10 cellular contexts compared by ENCODE assay signal in the genomic region with DNA sequence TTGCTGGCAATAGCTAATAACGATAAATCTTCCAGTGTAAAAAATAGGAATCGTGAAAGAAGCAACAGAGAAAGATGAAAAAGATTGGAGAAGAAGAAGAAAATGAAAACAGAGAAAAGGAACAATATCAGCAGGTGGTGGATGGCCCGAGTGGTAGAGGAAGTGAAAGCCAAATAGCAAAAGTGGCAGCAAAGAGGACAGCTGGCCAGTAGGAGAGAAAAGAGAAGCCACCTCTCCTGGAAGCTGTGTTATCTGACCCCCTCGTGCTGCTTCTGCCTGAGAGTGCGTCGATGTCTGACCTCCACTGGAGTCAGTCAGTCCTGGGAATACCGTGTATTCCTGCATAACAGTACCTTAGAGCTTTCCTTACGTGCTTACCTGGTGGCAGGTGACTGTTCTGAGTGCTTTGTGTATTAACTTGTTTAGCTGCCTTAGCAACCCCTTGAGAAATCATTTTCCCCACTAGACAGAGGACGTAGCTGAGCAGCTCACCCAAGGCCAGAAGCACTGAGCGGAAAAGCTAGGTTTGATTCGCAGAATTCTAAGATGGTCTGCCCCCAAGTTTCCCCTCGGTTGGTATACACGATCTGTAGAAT.
DNase-seq lines count a peak whose midpoint lies in the region; ATAC-seq and TF ChIP-seq lines count a peak whose summit lies in the region.
"Had no signal": no experiment of that assay in that cellular context is flagged by ENCODE, and none has a peak within 500 bp of the region (broad histone marks: within the 10 kb centered on the region; RNA-seq: fewer than 3 reads in every experiment).

No MANE protein-coding gene starts in this region.

- no peaks in the 10 kb centered on the region for H3K27me3 ChIP-seq in body of pancreas
- no peaks in the 10 kb centered on the region for H3K27me3 ChIP-seq in upper lobe of right lung
- H3K27me3 ChIP-seq in gastroesophageal sphincter: peaks cover 11% of the 10 kb centered on the region

- intact Hi-C loops in left ventricle myocardium superior (cut with micrococcal nuclease): no loop called here
- intact Hi-C loops in Right ventricle myocardium inferior (cut with DNase I): no loop called here
- intact Hi-C loops in body of pancreas (cut with DNase I): no loop called here
- intact Hi-C loops in upper lobe of right lung (cut with DNase I): no loop called here
- intact Hi-C loops in posterior vena cava (cut with DNase I): no loop called here

- ATAC-seq in left ventricle myocardium superior: peak; percentile 13
- ATAC-seq in Right ventricle myocardium inferior: no peak
- peak; percentile 75 for ATAC-seq in body of pancreas
- ATAC-seq in upper lobe of right lung: peak; percentile 51
- ATAC-seq in gastroesophageal sphincter: no peak
- no peak for ATAC-seq in SK-N-SH treated with all-trans-retinoic acid at 6 μM for 48 hours

- no peaks in the 10 kb centered on the region for H3K36me3 ChIP-seq in body of pancreas (replicated peaks in 1 of 2; ENCODE audit: insufficient read depth in 1 of 2, low read depth in 2 of 2)
- no peaks in the 10 kb centered on the region for H3K36me3 ChIP-seq in upper lobe of right lung
- no peaks in the 10 kb centered on the region for H3K36me3 ChIP-seq in gastroesophageal sphincter

- H3K9me3 ChIP-seq in body of pancreas (no peaks in the 10 kb centered on the region), upper lobe of right lung (no peaks in the 10 kb centered on the region), gastroesophageal sphincter (no peaks in the 10 kb centered on the region)

- no peak overlapping the region for H3K4me3 ChIP-seq in body of pancreas
- H3K4me3 ChIP-seq in upper lobe of right lung: no peak overlapping the region
- H3K4me3 ChIP-seq in gastroesophageal sphincter: no peak overlapping the region

- DNase-seq in left ventricle myocardium superior (no peak), Right ventricle myocardium inferior (ENCODE audit: missing footprints) (no peak), NCI-H345 (lab: John Stamatoyannopoulos, UW) (peak; percentile 55), body of pancreas (peak in 2 of 4 donors; percentile 29 to 34), upper lobe of right lung (no peak), posterior vena cava (ENCODE audit: low spot score) (no peak)
- DNase-seq: activated effector memory CD4-positive, alpha-beta T cell treated with Interleukin-2 at 50 U/mL for 16 hours; NCI-H524 treated with DMSO at 0.1 percent for 48 hours had no signal

- 57 to 68% methylated on average over 13 of the region's 13 CpGs for WGBS in body of pancreas, 2 donors
- 84 to 95% methylated on average over 7 to 13 of the region's 13 CpGs for WGBS in gastroesophageal sphincter (ENCODE audit: low coverage in 1 of 2), 2 donors

- TF ChIP-seq EP300 in gastroesophageal sphincter (IDR thresholded peaks at IDR 0.05): no peak

- peak overlapping the region in 2 of 4 donors; percentile 22 to 47 for H3K27ac ChIP-seq in body of pancreas
- no peak overlapping the region for H3K27ac ChIP-seq in upper lobe of right lung
- H3K27ac ChIP-seq in gastroesophageal sphincter: no peak overlapping the region

- TF ChIP-seq POLR2A in body of pancreas (IDR thresholded peaks at IDR 0.05) (peak in 1 of 3 donors; percentile 35), gastroesophageal sphincter (IDR thresholded peaks at IDR 0.05) (no peak)

- TF ChIP-seq CTCF in body of pancreas (IDR thresholded peaks at IDR 0.05) (no peak), upper lobe of right lung (IDR thresholded peaks at IDR 0.05) (no peak), gastroesophageal sphincter (IDR thresholded peaks at IDR 0.05) (no peak)

- H3K4me1 ChIP-seq in body of pancreas (peaks cover 60% of the 10 kb centered on the region), upper lobe of right lung (no peaks in the 10 kb centered on the region), gastroesophageal sphincter (no peaks in the 10 kb centered on the region)

TF ChIP-seq in SK-N-SH treated with all-trans-retinoic acid at 6 μM for 48 hours, 23 proteins besides CTCF, POLR2A, EP300 and RAD21:
- TF ChIP-seq CSRNP3 (CRISPR knock-in tag; IDR thresholded peaks at IDR 0.05) (no peak), ZNF565 (CRISPR knock-in tag; conservative IDR thresholded peaks at IDR 0.05; ENCODE audit: low read depth) (no peak), ZNF8 (CRISPR knock-in tag; IDR thresholded peaks at IDR 0.05) (no peak), ISL1 (CRISPR knock-in tag; IDR thresholded peaks at IDR 0.05) (no peak), OSR1 (CRISPR knock-in tag; IDR thresholded peaks at IDR 0.05) (no peak), TOX (CRISPR knock-in tag; IDR thresholded peaks at IDR 0.05; ENCODE audit: borderline replicate concordance) (no peak), SNAI2 (CRISPR knock-in tag; IDR thresholded peaks at IDR 0.05) (no peak), RARB (CRISPR knock-in tag; IDR thresholded peaks at IDR 0.05) (no peak), ZFP3 (CRISPR knock-in tag; IDR thresholded peaks at IDR 0.05) (no peak), PATZ1 (CRISPR knock-in tag; IDR thresholded peaks at IDR 0.05; ENCODE audit: borderline replicate concordance) (no peak), GLIS3 (CRISPR knock-in tag; IDR thresholded peaks at IDR 0.05) (no peak), CSDC2 (CRISPR knock-in tag; IDR thresholded peaks at IDR 0.05) (no peak), PPARA (CRISPR knock-in tag; IDR thresholded peaks at IDR 0.05; ENCODE audit: borderline replicate concordance) (no peak), ESRRG (CRISPR knock-in tag; IDR thresholded peaks at IDR 0.05) (no peak), ZNF70 (CRISPR knock-in tag; IDR thresholded peaks at IDR 0.05) (no peak)
- TF ChIP-seq, protein P1, sequence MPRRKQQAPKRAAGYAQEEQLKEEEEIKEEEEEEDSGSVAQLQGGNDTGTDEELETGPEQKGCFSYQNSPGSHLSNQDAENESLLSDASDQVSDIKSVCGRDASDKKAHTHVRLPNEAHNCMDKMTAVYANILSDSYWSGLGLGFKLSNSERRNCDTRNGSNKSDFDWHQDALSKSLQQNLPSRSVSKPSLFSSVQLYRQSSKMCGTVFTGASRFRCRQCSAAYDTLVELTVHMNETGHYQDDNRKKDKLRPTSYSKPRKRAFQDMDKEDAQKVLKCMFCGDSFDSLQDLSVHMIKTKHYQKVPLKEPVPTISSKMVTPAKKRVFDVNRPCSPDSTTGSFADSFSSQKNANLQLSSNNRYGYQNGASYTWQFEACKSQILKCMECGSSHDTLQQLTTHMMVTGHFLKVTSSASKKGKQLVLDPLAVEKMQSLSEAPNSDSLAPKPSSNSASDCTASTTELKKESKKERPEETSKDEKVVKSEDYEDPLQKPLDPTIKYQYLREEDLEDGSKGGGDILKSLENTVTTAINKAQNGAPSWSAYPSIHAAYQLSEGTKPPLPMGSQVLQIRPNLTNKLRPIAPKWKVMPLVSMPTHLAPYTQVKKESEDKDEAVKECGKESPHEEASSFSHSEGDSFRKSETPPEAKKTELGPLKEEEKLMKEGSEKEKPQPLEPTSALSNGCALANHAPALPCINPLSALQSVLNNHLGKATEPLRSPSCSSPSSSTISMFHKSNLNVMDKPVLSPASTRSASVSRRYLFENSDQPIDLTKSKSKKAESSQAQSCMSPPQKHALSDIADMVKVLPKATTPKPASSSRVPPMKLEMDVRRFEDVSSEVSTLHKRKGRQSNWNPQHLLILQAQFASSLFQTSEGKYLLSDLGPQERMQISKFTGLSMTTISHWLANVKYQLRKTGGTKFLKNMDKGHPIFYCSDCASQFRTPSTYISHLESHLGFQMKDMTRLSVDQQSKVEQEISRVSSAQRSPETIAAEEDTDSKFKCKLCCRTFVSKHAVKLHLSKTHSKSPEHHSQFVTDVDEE (CRISPR knock-in tag; IDR thresholded peaks at IDR 0.05): no peak
- TF ChIP-seq, protein P2, sequence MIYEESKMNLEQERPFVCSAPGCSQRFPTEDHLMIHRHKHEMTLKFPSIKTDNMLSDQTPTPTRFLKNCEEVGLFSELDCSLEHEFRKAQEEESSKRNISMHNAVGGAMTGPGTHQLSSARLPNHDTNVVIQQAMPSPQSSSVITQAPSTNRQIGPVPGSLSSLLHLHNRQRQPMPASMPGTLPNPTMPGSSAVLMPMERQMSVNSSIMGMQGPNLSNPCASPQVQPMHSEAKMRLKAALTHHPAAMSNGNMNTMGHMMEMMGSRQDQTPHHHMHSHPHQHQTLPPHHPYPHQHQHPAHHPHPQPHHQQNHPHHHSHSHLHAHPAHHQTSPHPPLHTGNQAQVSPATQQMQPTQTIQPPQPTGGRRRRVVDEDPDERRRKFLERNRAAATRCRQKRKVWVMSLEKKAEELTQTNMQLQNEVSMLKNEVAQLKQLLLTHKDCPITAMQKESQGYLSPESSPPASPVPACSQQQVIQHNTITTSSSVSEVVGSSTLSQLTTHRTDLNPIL (CRISPR knock-in tag; IDR thresholded peaks at IDR 0.05; ENCODE audit: low read depth): no peak

Comparison
In these comparisons a context has a peak if more than half of its experiments do, and no peak if none do; other contexts are left out.
1. ATAC-seq: peak in left ventricle myocardium superior (single experiment), body of pancreas (single experiment) and upper lobe of right lung (single experiment); none in Right ventricle myocardium inferior (single experiment), gastroesophageal sphincter (single experiment) and SK-N-SH treated with all-trans-retinoic acid at 6 μM for 48 hours (single experiment).